11 cellular contexts compared by ENCODE assay signal in genomic region chr2:188629890-188630483, GRCh38.
DNase-seq lines count a peak whose midpoint lies in the region; ATAC-seq and TF ChIP-seq lines count a peak whose summit lies in the region.
"Had no signal": no experiment of that assay in that cellular context is flagged by ENCODE, and none has a peak within 500 bp of the region (broad histone marks: within the 10 kb centered on the region; RNA-seq: fewer than 3 reads in every experiment).

No MANE protein-coding gene starts in this region.

- no peaks in the 10 kb centered on the region for H3K36me3 ChIP-seq in MG63
- H3K36me3 ChIP-seq in mesodermal cell (ENCODE audit: control insufficient read depth, insufficient read depth, low read length) = no peaks in the 10 kb centered on the region
- no peaks in the 10 kb centered on the region for H3K36me3 ChIP-seq in suprapubic skin

- no peak for TF ChIP-seq EP300 in suprapubic skin (IDR thresholded peaks at IDR 0.05)

- ATAC-seq in GM19351 (IDR thresholded peaks at IDR 0.05; ENCODE audit: unreplicated experiment) (no peak), GM18909 (IDR thresholded peaks at IDR 0.05; ENCODE audit: poor library complexity, unreplicated experiment) (no peak)
- ATAC-seq: naive thymus-derived CD8-positive, alpha-beta T cell; stimulated activated effector memory CD8-positive, alpha-beta T cell treated with anti-CD3 and anti-CD28 coated beads, Interleukin-12 subunit alpha, Interleukin-12 subunit beta, amount 100 ng/mL, for 72 hours had no signal

- no peak for TF ChIP-seq POLR2A in suprapubic skin (IDR thresholded peaks at IDR 0.05)

- TF ChIP-seq CTCF in suprapubic skin (IDR thresholded peaks at IDR 0.05) = no peak

- H3K27ac ChIP-seq in mesodermal cell (ENCODE audit: low read depth, low read length, severe bottlenecking) (peak overlapping the region; percentile 52), suprapubic skin (peak overlapping the region; percentile 57)

- H3K4me1 ChIP-seq in mesodermal cell (ENCODE audit: control insufficient read depth, insufficient read depth, low read length, poor library complexity, severe bottlenecking) = peaks cover 11% of the 10 kb centered on the region
- peaks cover 22% of the 10 kb centered on the region for H3K4me1 ChIP-seq in suprapubic skin

- H3K9me3 ChIP-seq in MG63 = no peaks in the 10 kb centered on the region
- H3K9me3 ChIP-seq in mesodermal cell (ENCODE audit: control insufficient read depth, low read length) = no peaks in the 10 kb centered on the region
- H3K9me3 ChIP-seq in suprapubic skin = no peaks in the 10 kb centered on the region

- DNase-seq in MG63 = peak; percentile 32
- peak; percentile 63 for DNase-seq in brain pericyte (ENCODE audit: low read depth, low spot score)
- DNase-seq in suprapubic skin (ENCODE audit: low spot score in 2 of 2) = no peak
- DNase-seq in COLO829 (ENCODE audit: low spot score) = no peak
- DNase-seq: effector memory CD4-positive, alpha-beta T cell; naive thymus-derived CD8-positive, alpha-beta T cell; NCI-H187 treated with DMSO at 0.1 percent for 48 hours had no signal

- H3K4me3 ChIP-seq in MG63 (no peak overlapping the region), mesodermal cell (ENCODE audit: extremely low read depth, insufficient read depth, low read length, poor library complexity, severe bottlenecking) (no peak overlapping the region), suprapubic skin (no peak overlapping the region)

- H3K27me3 ChIP-seq in MG63 (no peaks in the 10 kb centered on the region), suprapubic skin (no peaks in the 10 kb centered on the region)

Comparison
In these comparisons a context has a peak if more than half of its experiments do, and no peak if none do; other contexts are left out.
1. DNase-seq: peak in MG63 (single experiment) and brain pericyte (single experiment); none in suprapubic skin (0 of 2) and COLO829 (single experiment).